8 cellular contexts compared by ENCODE assay signal in the genomic region with DNA sequence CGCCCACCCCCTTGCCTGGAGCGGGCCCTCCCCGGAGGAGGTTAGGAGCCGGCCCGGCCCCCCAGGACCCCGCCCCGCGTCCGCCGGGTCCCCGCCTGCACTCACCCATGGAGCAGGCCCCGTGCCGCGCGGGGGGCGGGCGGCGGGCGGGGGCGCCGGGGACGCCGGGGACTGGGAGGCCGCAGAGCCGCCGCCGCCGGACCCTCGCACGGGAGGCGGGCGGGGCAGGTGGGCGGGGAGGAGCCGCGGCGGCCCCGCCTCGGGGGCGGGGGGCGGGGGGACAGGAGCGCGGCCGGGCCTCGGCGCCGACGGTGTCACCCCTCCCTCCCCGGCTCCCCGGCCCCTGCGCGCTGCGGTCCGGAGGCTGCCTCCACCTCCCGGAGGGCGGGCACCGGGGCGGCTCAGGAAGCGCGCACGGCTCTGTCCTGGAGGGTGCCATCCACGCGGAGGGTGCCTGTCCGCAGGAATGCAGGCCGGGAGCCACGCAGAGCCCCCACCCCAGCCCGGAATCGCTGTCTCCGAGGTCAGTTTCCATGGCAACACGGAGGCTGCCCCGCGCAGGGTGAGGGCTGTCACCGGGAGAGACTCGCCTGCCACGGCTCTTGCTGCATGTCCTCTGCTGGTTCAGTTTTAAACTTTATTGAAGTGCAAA. TPM values are rescaled to one million over a fixed set of nuclear protein-coding genes. Genes with fewer than 3 reads are reported as not detected.
A peak's percentile ranks its signal among the peaks of the same experiment; 100 is the strongest.
DNase-seq lines count a peak whose midpoint lies in the region; ATAC-seq and TF ChIP-seq lines count a peak whose summit lies in the region.

No MANE protein-coding gene starts in this region.

- peak overlapping the region; percentile 50 for H3K4me3 ChIP-seq in HAP-1

- no peak for ATAC-seq in GM21737 (IDR thresholded peaks at IDR 0.05; ENCODE audit: unreplicated experiment)

- H3K4me1 Mint-ChIP-seq in MCF 10A (ENCODE audit: insufficient read depth, unreplicated experiment) (peaks cover 24% of the 10 kb centered on the region), immature natural killer cell (peaks cover 6 to 8% of the 10 kb centered on the region in 2 donors)

- intact Hi-C loops in MCF 10A (cut with micrococcal nuclease) = no loop called here

- H3K36me3 Mint-ChIP-seq in MCF 10A (ENCODE audit: insufficient read depth, unreplicated experiment) (peaks cover 7% of the 10 kb centered on the region), immature natural killer cell (no peaks in the 10 kb centered on the region)

- H3K9me3 ChIP-seq in HAP-1 = no peaks in the 10 kb centered on the region

- H3K27me3 Mint-ChIP-seq in MCF 10A (ENCODE audit: insufficient read depth, unreplicated experiment) (no peaks in the 10 kb centered on the region), immature natural killer cell (ENCODE audit: low read depth in 3 of 3) (peaks cover 3 to 11% (median 9%) of the 10 kb centered on the region in 3 donors)

- CTCF ChIA-PET in MCF 10A (lab: Yijun Ruan, JAX) = interaction anchor here (0.9 to 2.3 kb wide), 3 partner anchors 7 to 57 kb away, joined by 3 to 12 read pairs (median 6); partner anchors contain the start of genes NOL9 and TAS1R1

- DNase-seq in A172 (ENCODE audit: low spot score) (peak; percentile 27), HAP-1 (ENCODE audit: low spot score in 2 of 2) (peak; percentile 43 to 82), T-helper 1 cell (peak; percentile 31 to 65 (median 49)), MCF 10A (ENCODE audit: unreplicated experiment) (no peak), immature natural killer cell (peak; percentile 35 to 48 (median 43)), medulla oblongata (ENCODE audit: extremely low spot score) (no peak)
- peak; percentile 67 for DNase-seq in stimulated activated CD4-positive, alpha-beta T cell treated with anti-CD3 and anti-CD28 coated beads, Interleukin-15, amount 100 ng/mL, for 24 hours

- H3K4me3 Mint-ChIP-seq in MCF 10A (ENCODE audit: unreplicated experiment) (peak overlapping the region; percentile 71), immature natural killer cell (peak overlapping the region; percentile 62 to 74 (median 71))

- H3K27me3 ChIP-seq in HAP-1 (ENCODE audit: low read depth) = no peaks in the 10 kb centered on the region

- peaks cover 10% of the 10 kb centered on the region for H3K4me1 ChIP-seq in HAP-1

- no peak overlapping the region for H3K27ac Mint-ChIP-seq in MCF 10A (ENCODE audit: low read depth, unreplicated experiment)
- H3K27ac Mint-ChIP-seq in immature natural killer cell = peak overlapping the region in 1 of 6 donors; percentile 30

- POLR2A ChIA-PET in MCF 10A (lab: Yijun Ruan, JAX) = interaction anchor here (0.7 kb wide), 1 partner anchor 11 kb away, joined by 3 read pairs; no protein-coding TSS in a partner anchor

- in situ Hi-C loops in HAP-1 (cut with MboI; ENCODE audit: low sequenced_read_pairs) = no loop called here

- TF ChIP-seq CTCF in MCF 10A (IDR thresholded peaks at IDR 0.05; ENCODE audit: unreplicated experiment) = no peak

- no peaks in the 10 kb centered on the region for H3K36me3 ChIP-seq in HAP-1 (replicated peaks)

- BruUV-seq in MCF 10A (replicated peaks; lab: Mats Ljungman, UMichigan) = no TSS peak

- H3K9me3 Mint-ChIP-seq in MCF 10A (ENCODE audit: unreplicated experiment) = no peaks in the 10 kb centered on the region
- no peaks in the 10 kb centered on the region for H3K9me3 Mint-ChIP-seq in immature natural killer cell

RNA-seq across cellular contexts. Expression of gene PLEKHG5, which starts 5.9 kb away (rescaled TPM):
- 8.6 and 10.1 TPM in 2 replicates for total RNA-seq in A172 (2014; rRNA removed; shearing (Covaris generic))
- total RNA-seq in MCF 10A (2022) = 32.3 and 35.9 TPM in 2 replicates
- under 1 TPM in 1 of 3 donors, not detected in 2; 0.08 TPM for polyA plus RNA-seq in immature natural killer cell

RNA-seq across cellular contexts. Expression of gene TNFRSF25, which starts 31.4 kb away (rescaled TPM):
- total RNA-seq in A172 (2014; rRNA removed; shearing (Covaris generic)) = 5.1 and 6.2 TPM in 2 replicates
- 27.6 and 33.7 TPM in 2 replicates for total RNA-seq in MCF 10A (2022)
- polyA plus RNA-seq in immature natural killer cell = 10 to 100 TPM in 1 of 3 donors, 1 to 10 TPM in 2; 3.1 to 15.3 (median 9.8) TPM

RNA-seq across cellular contexts. Expression of gene NOL9, which starts 57.0 kb away (rescaled TPM):
- total RNA-seq in A172 (2014; rRNA removed; shearing (Covaris generic)) = 17.4 and 17.9 TPM in 2 replicates
- total RNA-seq in MCF 10A (2022) = 49.2 and 62.3 TPM in 2 replicates
- 10 to 100 TPM in 1 of 3 donors, 1 to 10 TPM in 2; 4.3 to 18.2 (median 8.4) TPM for polyA plus RNA-seq in immature natural killer cell

RNA-seq across cellular contexts. Expression of gene TAS1R1, which starts 57.8 kb away (rescaled TPM):
- total RNA-seq in A172 (2014; rRNA removed; shearing (Covaris generic)) = not detected in 2 replicates
- not detected in 2 replicates for total RNA-seq in MCF 10A (2022)
- polyA plus RNA-seq in immature natural killer cell = under 1 TPM in 1 of 3 donors, not detected in 2; 0.16 TPM

Comparison
In these comparisons a context has a peak if more than half of its experiments do, and no peak if none do; other contexts are left out.
1. DNase-seq: peak in A172 (single experiment), HAP-1 (2 of 2), T-helper 1 cell (5 of 5), immature natural killer cell (3 of 3) and stimulated activated CD4-positive, alpha-beta T cell treated with anti-CD3 and anti-CD28 coated beads, Interleukin-15, amount 100 ng/mL, for 24 hours (single experiment); none in MCF 10A (single experiment) and medulla oblongata (single experiment).